Comparison of ENCODE assay signal across 9 cellular contexts in the genomic region with DNA sequence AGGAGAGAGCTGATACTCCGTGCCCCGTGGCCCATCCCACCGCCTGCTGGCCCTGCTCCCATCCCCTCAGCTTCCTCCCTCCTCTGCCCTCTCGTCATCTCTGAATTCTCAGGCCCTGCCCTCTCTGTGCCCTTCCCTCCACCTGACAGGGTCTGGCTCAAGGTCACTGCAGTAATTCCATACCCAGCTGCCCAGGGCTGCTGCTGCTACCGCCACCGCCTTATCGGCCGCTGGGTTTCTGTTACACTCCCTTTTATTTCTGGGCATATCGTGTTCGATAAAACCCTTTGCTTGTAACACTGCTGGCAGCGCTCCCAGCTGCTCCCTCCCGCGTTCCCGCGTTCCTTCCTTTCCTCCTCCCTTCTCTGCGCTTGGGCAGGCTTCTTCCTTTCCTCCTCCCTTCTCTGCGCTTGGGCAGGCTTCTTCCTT. TPM values are rescaled to one million over a fixed set of nuclear protein-coding genes. Genes with fewer than 3 reads are reported as not detected.
A peak's percentile ranks its signal among the peaks of the same experiment; 100 is the strongest.
DNase-seq lines count a peak whose midpoint lies in the region; ATAC-seq and TF ChIP-seq lines count a peak whose summit lies in the region.
"Had no signal": no experiment of that assay in that cellular context is flagged by ENCODE, and none has a peak within 500 bp of the region (broad histone marks: within the 10 kb centered on the region; RNA-seq: fewer than 3 reads in every experiment).

No MANE protein-coding gene starts in this region.

- no peaks in the 10 kb centered on the region for H3F3A ChIP-seq in smooth muscle cell (ENCODE audit: low read depth)

- TF ChIP-seq RAD21 in HCT116 (IDR thresholded peaks at IDR 0.05; ENCODE audit: low read depth): no peak

- no peak overlapping the region for H3K27ac Mint-ChIP-seq in T-cell

- H3K4me2 ChIP-seq in HCT116 (ENCODE audit: low read length) (peak overlapping the region; percentile 99), smooth muscle cell (peak overlapping the region; percentile 83)

- peak; percentile 46 for ATAC-seq in HCT116
- peak in 3 of 4 experiments; percentile 32 to 34 (median 34) for ATAC-seq in T-cell (replicated peaks in 1 of 4)
- ATAC-seq in left ventricle myocardium superior: peak; percentile 88
- no peak for ATAC-seq in HG03159 (IDR thresholded peaks at IDR 0.05; ENCODE audit: unreplicated experiment)
- ATAC-seq in GM21723 (IDR thresholded peaks at IDR 0.05; ENCODE audit: unreplicated experiment): no peak

- POLR2A ChIA-PET in HCT116 (lab: Charles Lee) (interaction anchor here (0.7 to 1.3 kb wide), 2 partner anchors 8 to 9 kb away, joined by 3 read pairs; no protein-coding TSS in a partner anchor), T-cell (lab: Charles Lee) (no interaction called here)

- no peaks in the 10 kb centered on the region; a peak in 1 of 4 replicates for H3K36me3 ChIP-seq in HCT116 (ENCODE audit: control insufficient read depth in 1 of 2, insufficient read depth in 2 of 2, low read length in 2 of 2)
- no peaks in the 10 kb centered on the region for H3K36me3 ChIP-seq in smooth muscle cell (ENCODE audit: low read depth)

- H3K79me2 ChIP-seq in HCT116 (ENCODE audit: insufficient read depth, low read length): no peaks in the 10 kb centered on the region; the same call in 1 of the 2 replicates
- H3K79me2 ChIP-seq in smooth muscle cell (ENCODE audit: low read depth): no peaks in the 10 kb centered on the region

- 4% methylated on average over 17 of the region's 17 CpGs for WGBS in smooth muscle cell (ENCODE audit: low lambda C conversion rate)

- peak overlapping the region in 1 of 3 donors; percentile 62 for H3K4me3 Mint-ChIP-seq in T-cell

- no peaks in the 10 kb centered on the region for H3K9me2 ChIP-seq in HCT116 (ENCODE audit: insufficient read depth)

- no peaks in the 10 kb centered on the region for H3K27me3 ChIP-seq in HCT116 (ENCODE audit: insufficient read depth, low read length)
- H3K27me3 ChIP-seq in smooth muscle cell (ENCODE audit: low read depth): peaks cover 39% of the 10 kb centered on the region

- DNase-seq in HCT116 (ENCODE audit: low read depth, low spot score) (no peak), T-cell (no peak), left ventricle myocardium superior (peak; percentile 91), smooth muscle cell (lab: John Stamatoyannopoulos, UW; ENCODE audit: unreplicated experiment) (no peak), inferior parietal cortex (ENCODE audit: extremely low spot score) (no peak)
- no peak for DNase-seq in effector CD8-positive, alpha-beta T cell (lab: John Stamatoyannopoulos, UW)

- intact Hi-C loops in HCT116 (cut with micrococcal nuclease): loop anchor here (2.0 kb wide), 1 partner anchor 51 kb away; no protein-coding TSS in a partner anchor
- intact Hi-C loops in left ventricle myocardium superior (cut with micrococcal nuclease): no loop called here

- TF ChIP-seq CTCF in HCT116 (IDR thresholded peaks at IDR 0.05 in 2 of 3, conservative IDR thresholded peaks at IDR 0.05 in 1 of 3; ENCODE audit: borderline replicate concordance in 1 of 3, insufficient read depth in 1 of 3, low read depth in 2 of 3, low read length in 2 of 3) (no peak), smooth muscle cell (IDR thresholded peaks at IDR 0.05; ENCODE audit: borderline replicate concordance, insufficient read depth, poor library complexity, severe bottlenecking) (no peak)

- H4K20me1 ChIP-seq in HCT116 (ENCODE audit: insufficient read depth) (no peaks in the 10 kb centered on the region), smooth muscle cell (ENCODE audit: low read depth) (no peaks in the 10 kb centered on the region)

- peak; percentile 21 for TF ChIP-seq POLR2A in HCT116 (IDR thresholded peaks at IDR 0.05; ENCODE audit: borderline replicate concordance, extremely low read depth, insufficient read depth, insufficient read length)

- H3K9ac ChIP-seq in HCT116 (ENCODE audit: low read length) (peak overlapping the region; percentile 78), smooth muscle cell (ENCODE audit: low read depth) (no peak overlapping the region)

- H3K4me1 ChIP-seq in HCT116 (ENCODE audit: control insufficient read depth in 1 of 2, insufficient read depth in 2 of 2, low read length in 2 of 2) (peaks cover 39 to 48% of the 10 kb centered on the region in 2 experiments), smooth muscle cell (ENCODE audit: low read depth) (peaks cover 25% of the 10 kb centered on the region)

- CTCF ChIA-PET in HCT116 (lab: Charles Lee): interaction anchor here (0.8 to 2.3 kb wide), 4 partner anchors 31 to 153 kb away, joined by 3 to 6 read pairs (median 4); no protein-coding TSS in a partner anchor
- CTCF ChIA-PET in T-cell (lab: Charles Lee): no interaction called here

- H3K27ac ChIP-seq in HCT116 (ENCODE audit: low read depth, low read length) (peak overlapping the region; percentile 73), smooth muscle cell (ENCODE audit: low read depth) (no peak overlapping the region)

- no peaks in the 10 kb centered on the region for H3K36me3 Mint-ChIP-seq in T-cell

- no peaks in the 10 kb centered on the region for H3K9me3 Mint-ChIP-seq in T-cell

- H2AFZ ChIP-seq in HCT116 (ENCODE audit: low read depth, low read length, poor library complexity, severe bottlenecking) (peak overlapping the region; percentile 40), smooth muscle cell (ENCODE audit: low read depth) (peak overlapping the region; percentile 16)

- H3K9me3 ChIP-seq in HCT116 (ENCODE audit: control insufficient read depth in 1 of 2, insufficient read depth in 1 of 2, low read depth in 1 of 2, low read length in 2 of 2): no peaks in the 10 kb centered on the region
- H3K9me3 ChIP-seq in smooth muscle cell (replicated peaks; ENCODE audit: low read depth): no peaks in the 10 kb centered on the region

- RAD21 ChIA-PET in HCT116 (lab: Charles Lee; ENCODE audit: low non-redundant PET in 1 of 2, low total read pairs in 2 of 2, uncharacterized antibody in 2 of 2, unreplicated experiment in 2 of 2): no interaction called here

- H3K4me3 ChIP-seq in HCT116 (replicated peaks in 1 of 2; ENCODE audit: low read depth in 1 of 2, low read length in 2 of 2): peak overlapping the region; percentile 45 to 75
- H3K4me3 ChIP-seq in smooth muscle cell: peak overlapping the region; percentile 46

- H3K4me1 Mint-ChIP-seq in T-cell: peaks cover 12 to 21% (median 18%) of the 10 kb centered on the region in 3 donors

- peaks cover 41 to 65% of the 10 kb centered on the region in 2 donors for H3K27me3 Mint-ChIP-seq in T-cell

- BruUV-seq in HCT116 (replicated peaks; lab: Mats Ljungman, UMichigan): no TSS peak

TF ChIP-seq in HCT116, 20 proteins besides CTCF, POLR2A, EP300 and RAD21 (continues in another document):
- no peak for TF ChIP-seq EZH2 (IDR thresholded peaks at IDR 0.05)
- no peak for TF ChIP-seq SIN3A (IDR thresholded peaks at IDR 0.05; ENCODE audit: low read depth)
- TF ChIP-seq YY1 (IDR thresholded peaks at IDR 0.05; ENCODE audit: extremely low read depth, insufficient replicate concordance, low read depth, low read length): no peak
- no peak for TF ChIP-seq SRF (IDR thresholded peaks at IDR 0.05; ENCODE audit: low read depth)
- TF ChIP-seq SP1 (IDR thresholded peaks at IDR 0.05; ENCODE audit: low read depth): no peak
- no peak for TF ChIP-seq ZFX (IDR thresholded peaks at IDR 0.05)
- TF ChIP-seq JUND (IDR thresholded peaks at IDR 0.05): no peak
- no peak for TF ChIP-seq EGR1 (IDR thresholded peaks at IDR 0.05; ENCODE audit: low read depth)
- TF ChIP-seq, protein P1, sequence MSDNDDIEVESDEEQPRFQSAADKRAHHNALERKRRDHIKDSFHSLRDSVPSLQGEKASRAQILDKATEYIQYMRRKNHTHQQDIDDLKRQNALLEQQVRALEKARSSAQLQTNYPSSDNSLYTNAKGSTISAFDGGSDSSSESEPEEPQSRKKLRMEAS (IDR thresholded peaks at IDR 0.05): no peak
- TF ChIP-seq CEBPB (IDR thresholded peaks at IDR 0.05; ENCODE audit: low read depth): no peak
- TF ChIP-seq ATF3 (IDR thresholded peaks at IDR 0.05): no peak

RNA-seq across cellular contexts. Expression of gene EPN3, which starts 1.2 kb away (rescaled TPM):
- 17.8 TPM for total RNA-seq in HCT116 (2021; ENCODE audit: unreplicated experiment)
- 11.6 and 12.0 TPM in 2 replicates for polyA plus RNA-seq in HCT116 (2012)
- under 1 TPM in 2 of 5 donors, not detected in 3; 0.08 to 0.44 TPM for total RNA-seq in T-cell
- total RNA-seq in left ventricle myocardium superior: 33.4 TPM
- 3.9 and 6.3 TPM in 2 replicates for total RNA-seq in smooth muscle cell
- 5.1 and 7.6 TPM in 2 replicates for polyA plus RNA-seq in smooth muscle cell

RNA-seq across cellular contexts. Expression of gene SPATA20, which starts 13.2 kb away (rescaled TPM):
- total RNA-seq in HCT116 (2021; ENCODE audit: unreplicated experiment): 57.5 TPM
- 59.6 and 63.2 TPM in 2 replicates for polyA plus RNA-seq in HCT116 (2012)
- 10 to 100 TPM in 4 of 5 donors, 1 to 10 TPM in 1; 8.9 to 25.7 (median 20.3) TPM for total RNA-seq in T-cell
- total RNA-seq in left ventricle myocardium superior: 68.7 TPM
- total RNA-seq in smooth muscle cell: 62.7 and 107 TPM in 2 replicates
- 61.0 and 64.2 TPM in 2 replicates for polyA plus RNA-seq in smooth muscle cell

RNA-seq across cellular contexts. Expression of gene MYCBPAP, which starts 25.5 kb away (rescaled TPM):
- total RNA-seq in HCT116 (2021; ENCODE audit: unreplicated experiment): not detected
- polyA plus RNA-seq in HCT116 (2012): 0.45 TPM in 1 of 2 replicates, not detected in the other
- 1 to 10 TPM in 4 of 5 donors, under 1 TPM in 1; 0.92 to 6.9 (median 4.7) TPM for total RNA-seq in T-cell
- 0.55 TPM for total RNA-seq in left ventricle myocardium superior
- total RNA-seq in smooth muscle cell: 0.18 and 0.90 TPM in 2 replicates
- 0.97 and 1.4 TPM in 2 replicates for polyA plus RNA-seq in smooth muscle cell
- polyA plus RNA-seq: liver had no signal

RNA-seq across cellular contexts. Expression of gene CACNA1G, which starts 26.8 kb away (rescaled TPM):
- total RNA-seq in HCT116 (2021; ENCODE audit: unreplicated experiment) (3.4 TPM), T-cell (not detected), left ventricle myocardium superior (0.25 TPM), smooth muscle cell (1.6 and 2.0 TPM in 2 replicates)
- 1.3 and 1.7 TPM in 2 replicates for polyA plus RNA-seq in HCT116 (2012)
- 1.5 and 1.7 TPM in 2 replicates for polyA plus RNA-seq in smooth muscle cell

RNA-seq across cellular contexts. Expression of gene RSAD1, which starts 55.1 kb away (rescaled TPM):
- total RNA-seq in HCT116 (2021; ENCODE audit: unreplicated experiment) (82.7 TPM), T-cell (10 to 100 TPM; 61.2 to 80.9 (median 73.2) TPM), left ventricle myocardium superior (55.9 TPM), smooth muscle cell (11.4 and 20.1 TPM in 2 replicates)
- 50.4 and 56.4 TPM in 2 replicates for polyA plus RNA-seq in HCT116 (2012)
- polyA plus RNA-seq in smooth muscle cell: 21.1 and 25.3 TPM in 2 replicates

Comparison
In these comparisons a context has a peak if more than half of its experiments do, and no peak if none do; other contexts are left out.
1. ATAC-seq: peak in HCT116 (single experiment), T-cell (3 of 4) and left ventricle myocardium superior (single experiment); none in HG03159 (single experiment) and GM21723 (single experiment).